ENCODE assay signal across 24 cellular contexts in the genomic region with DNA sequence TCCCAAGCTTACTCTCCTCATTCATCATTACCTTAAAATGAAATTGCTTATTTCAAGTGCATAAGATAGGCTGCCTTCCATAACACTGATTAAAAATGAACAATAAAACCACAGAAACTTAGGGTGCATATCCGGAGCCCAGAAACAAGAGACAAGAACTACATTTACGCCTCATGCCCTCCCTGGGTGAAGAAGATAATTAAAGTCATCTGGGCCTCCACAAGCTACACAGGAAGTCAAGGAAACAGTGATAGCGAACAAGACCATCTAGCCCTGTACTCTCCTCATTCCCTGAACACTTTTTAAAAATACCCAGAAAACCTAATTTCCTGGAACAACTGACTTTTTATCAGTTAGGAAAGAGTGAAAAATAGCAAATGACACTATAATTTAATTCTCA. TPM values are rescaled to one million over a fixed set of nuclear protein-coding genes. Genes with fewer than 3 reads are reported as not detected.
DNase-seq lines count a peak whose midpoint lies in the region; ATAC-seq and TF ChIP-seq lines count a peak whose summit lies in the region.
"Had no signal": no experiment of that assay in that cellular context is flagged by ENCODE, and none has a peak within 500 bp of the region (broad histone marks: within the 10 kb centered on the region; RNA-seq: fewer than 3 reads in every experiment).

No MANE protein-coding gene starts in this region.

- peak; percentile 33 for ATAC-seq in activated T-helper 17 cell treated with anti-CD3 and anti-CD28 coated beads, Interleukin-2, amount 50 U/mL, for 72 hours (replicated peaks)
- no peak for ATAC-seq in HG02884 (IDR thresholded peaks at IDR 0.05; ENCODE audit: unreplicated experiment)
- ATAC-seq: mucosa of descending colon; Panc1; stimulated activated memory B cell treated with anti-CD40 and anti-IgM and Interleukin-4, amounts not matched to agents 10 μg/mL and 1 μg/mL and 100 μg/mL, for 72 hours had no signal

- H4K20me1 ChIP-seq in neural progenitor cell (ENCODE audit: low read depth) = peaks cover 5% of the 10 kb centered on the region

- no peak overlapping the region for H2AFZ ChIP-seq in neural progenitor cell (replicated peaks)
- H2AFZ ChIP-seq in neuronal stem cell (ENCODE audit: low read length) = no peak overlapping the region

- no peak overlapping the region for H3K4ac ChIP-seq in neuronal stem cell (ENCODE audit: low read length)

- H3K4me1 ChIP-seq in neural progenitor cell (peaks cover 4% of the 10 kb centered on the region), Peyer's patch (peaks cover 0 to 14% (median 1%) of the 10 kb centered on the region in 4 donors), neuronal stem cell (ENCODE audit: control insufficient read depth in 2 of 2, insufficient read depth in 1 of 2, low read depth in 1 of 2, low read length in 2 of 2) (peaks cover under 1 to 5% of the 10 kb centered on the region in 2 donors)

- H3K9ac ChIP-seq in SK-N-MC (ENCODE audit: insufficient read length) = peak overlapping the region; percentile 1
- H3K9ac ChIP-seq in neural progenitor cell = no peak overlapping the region
- H3K9ac ChIP-seq in neuronal stem cell (ENCODE audit: low read depth, low read length, poor library complexity) = no peak overlapping the region

- no peak overlapping the region for H4K91ac ChIP-seq in neuronal stem cell (ENCODE audit: low read depth, low read length, poor library complexity)

- H3K27ac ChIP-seq in SK-N-MC (peak overlapping the region; percentile 63), neural progenitor cell (no peak overlapping the region), Peyer's patch (no peak overlapping the region), neuronal stem cell (replicated peaks; ENCODE audit: low read length) (no peak overlapping the region)
- H3K27ac ChIP-seq: skin epidermis, thoracic aorta had no signal

- CTCF ChIA-PET in activated naive CD4-positive, alpha-beta T cell treated with anti-CD3 and anti-CD28 coated beads, Interleukin-2, amount 10 ng/mL, durations not matched to agents 7 days and 5 days (lab: Charles Lee) = no interaction called here

- H3K79me1 ChIP-seq in neuronal stem cell (ENCODE audit: low read depth, low read length) = no peaks in the 10 kb centered on the region

- peaks cover 35% of the 10 kb centered on the region for H3K79me2 ChIP-seq in neural progenitor cell (ENCODE audit: low read depth)

- no peak overlapping the region for H2AK5ac ChIP-seq in neuronal stem cell (ENCODE audit: low read depth, low read length)

- H3K27ac Mint-ChIP-seq in activated naive CD4-positive, alpha-beta T cell treated with anti-CD3 and anti-CD28 coated beads, Interleukin-2, amount 10 ng/mL, durations not matched to agents 7 days and 5 days = peak overlapping the region; percentile 75
- peak overlapping the region; percentile 10 for H3K27ac Mint-ChIP-seq in activated T-helper 17 cell treated with anti-CD3 and anti-CD28 coated beads, Interleukin-2, amount 50 U/mL, for 72 hours
- H3K27ac Mint-ChIP-seq in neural progenitor cell = peak overlapping the region; percentile 42
- H3K27ac Mint-ChIP-seq: stimulated activated memory B cell treated with anti-CD40 and anti-IgM and Interleukin-4, amounts not matched to agents 10 μg/mL and 1 μg/mL and 100 μg/mL, for 72 hours had no signal

- no peak overlapping the region for H4K8ac ChIP-seq in neuronal stem cell (ENCODE audit: low read depth, low read length)

- H3K14ac ChIP-seq in neuronal stem cell (ENCODE audit: low read length) = no peak overlapping the region

- H3K4me1 Mint-ChIP-seq in activated naive CD4-positive, alpha-beta T cell treated with anti-CD3 and anti-CD28 coated beads, Interleukin-2, amount 10 ng/mL, durations not matched to agents 7 days and 5 days = peaks cover 51% of the 10 kb centered on the region
- peaks cover 22% of the 10 kb centered on the region for H3K4me1 Mint-ChIP-seq in activated T-helper 17 cell treated with anti-CD3 and anti-CD28 coated beads, Interleukin-2, amount 50 U/mL, for 72 hours
- H3K4me1 Mint-ChIP-seq in neural progenitor cell = peaks cover 9% of the 10 kb centered on the region

- no peak for DNase-seq in activated naive CD4-positive, alpha-beta T cell treated with anti-CD3 and anti-CD28 coated beads, Interleukin-2, amount 10 ng/mL, durations not matched to agents 7 days and 5 days
- no peak for DNase-seq in activated naive CD4-positive, alpha-beta T cell (lab: John Stamatoyannopoulos, UW)
- no peak for DNase-seq in SK-N-MC (ENCODE audit: low read depth, low spot score)
- DNase-seq in neural progenitor cell (ENCODE audit: low spot score) = no peak
- DNase-seq in Peyer's patch = no peak
- DNase-seq in neuronal stem cell (ENCODE audit: low spot score) = no peak
- DNase-seq: activated gamma-delta T cell; hypothalamus; MG63; mucosa of descending colon; NCI-H1417; NCI-H524; NK-92 treated with Interleukin-12 subunit alpha and Interleukin-12 subunit beta, amount 100 ng/mL, for 24 hours; nucleus accumbens; stimulated activated CD4-positive, alpha-beta T cell treated with anti-CD3 and anti-CD28 coated beads, Interleukin-1b, Interleukin-23, amount 100 ng/mL, for 48 hours had no signal

- H3K27me3 ChIP-seq in neural progenitor cell (no peaks in the 10 kb centered on the region), Peyer's patch (no peaks in the 10 kb centered on the region), neuronal stem cell (ENCODE audit: control insufficient read depth in 3 of 3, insufficient read depth in 3 of 3, low read depth in 1 of 3, low read length in 3 of 3) (no peaks in the 10 kb centered on the region)
- H3K27me3 ChIP-seq: MG63 had no signal

- no peak overlapping the region for H2BK120ac ChIP-seq in neuronal stem cell (ENCODE audit: low read depth, low read length)

- H3K4me3 ChIP-seq in SK-N-MC = no peak overlapping the region
- no peak overlapping the region for H3K4me3 ChIP-seq in neural progenitor cell
- no peak overlapping the region for H3K4me3 ChIP-seq in Peyer's patch
- H3K4me3 ChIP-seq in neuronal stem cell (ENCODE audit: low read length in 2 of 2) = no peak overlapping the region
- H3K4me3 ChIP-seq: MG63, mucosa of descending colon, thoracic aorta had no signal

- peaks cover 61% of the 10 kb centered on the region for H3K36me3 Mint-ChIP-seq in activated naive CD4-positive, alpha-beta T cell treated with anti-CD3 and anti-CD28 coated beads, Interleukin-2, amount 10 ng/mL, durations not matched to agents 7 days and 5 days
- peaks cover 92% of the 10 kb centered on the region for H3K36me3 Mint-ChIP-seq in activated T-helper 17 cell treated with anti-CD3 and anti-CD28 coated beads, Interleukin-2, amount 50 U/mL, for 72 hours (ENCODE audit: low read depth)
- H3K36me3 Mint-ChIP-seq in neural progenitor cell = peaks cover 35% of the 10 kb centered on the region

- H3K36me3 ChIP-seq in SK-N-MC (ENCODE audit: insufficient read depth, low read length) (peaks cover 49% of the 10 kb centered on the region), neural progenitor cell (peaks cover 6% of the 10 kb centered on the region), Peyer's patch (peaks cover 0 to 76% (median 0%) of the 10 kb centered on the region in 3 donors), neuronal stem cell (replicated peaks in 1 of 2; ENCODE audit: control insufficient read depth in 2 of 2, insufficient read depth in 2 of 2, low read length in 2 of 2) (peaks cover 12 to 92% of the 10 kb centered on the region in 2 donors)

- no peaks in the 10 kb centered on the region for H3K27me3 Mint-ChIP-seq in activated naive CD4-positive, alpha-beta T cell treated with anti-CD3 and anti-CD28 coated beads, Interleukin-2, amount 10 ng/mL, durations not matched to agents 7 days and 5 days
- H3K27me3 Mint-ChIP-seq in activated T-helper 17 cell treated with anti-CD3 and anti-CD28 coated beads, Interleukin-2, amount 50 U/mL, for 72 hours = no peaks in the 10 kb centered on the region
- H3K27me3 Mint-ChIP-seq in neural progenitor cell (ENCODE audit: insufficient read depth, low read depth) = no peaks in the 10 kb centered on the region
- H3K27me3 Mint-ChIP-seq: central memory CD8-positive, alpha-beta T cell; IgD-negative memory B cell; stimulated activated memory B cell treated with anti-CD40 and anti-IgM and Interleukin-4, amounts not matched to agents 10 μg/mL and 1 μg/mL and 100 μg/mL, for 72 hours had no signal

- no peak for TF ChIP-seq POLR2A in Peyer's patch (IDR thresholded peaks at IDR 0.05)

- no peak overlapping the region for H2BK5ac ChIP-seq in neuronal stem cell (ENCODE audit: low read length)

- TF ChIP-seq CTCF in neural progenitor cell (IDR thresholded peaks at IDR 0.05) (no peak), Peyer's patch (IDR thresholded peaks at IDR 0.05) (no peak)

- H3K9me3 ChIP-seq in SK-N-MC (ENCODE audit: low read depth, low read length) (no peaks in the 10 kb centered on the region), neural progenitor cell (ENCODE audit: low read depth) (no peaks in the 10 kb centered on the region), Peyer's patch (no peaks in the 10 kb centered on the region), neuronal stem cell (replicated peaks in 1 of 2; ENCODE audit: control insufficient read depth in 2 of 2, insufficient read depth in 1 of 2, low read depth in 1 of 2, low read length in 2 of 2) (no peaks in the 10 kb centered on the region)
- H3K9me3 ChIP-seq: MG63, mucosa of descending colon, thoracic aorta had no signal

- H2BK12ac ChIP-seq in neuronal stem cell (ENCODE audit: low read length) = no peak overlapping the region

- no peaks in the 10 kb centered on the region for H3F3A ChIP-seq in neural progenitor cell (ENCODE audit: low read depth)

- H3K4me2 ChIP-seq in neural progenitor cell (no peak overlapping the region), neuronal stem cell (ENCODE audit: insufficient read depth, low read length, poor library complexity, severe bottlenecking) (no peak overlapping the region)

- no peak overlapping the region for H3K4me3 Mint-ChIP-seq in activated naive CD4-positive, alpha-beta T cell treated with anti-CD3 and anti-CD28 coated beads, Interleukin-2, amount 10 ng/mL, durations not matched to agents 7 days and 5 days
- peak overlapping the region; percentile 38 for H3K4me3 Mint-ChIP-seq in activated T-helper 17 cell treated with anti-CD3 and anti-CD28 coated beads, Interleukin-2, amount 50 U/mL, for 72 hours
- no peak overlapping the region for H3K4me3 Mint-ChIP-seq in neural progenitor cell
- H3K4me3 Mint-ChIP-seq: CD14-positive monocyte; central memory CD8-positive, alpha-beta T cell; IgD-negative memory B cell; stimulated activated memory B cell treated with anti-CD40 and anti-IgM and Interleukin-4, amounts not matched to agents 10 μg/mL and 1 μg/mL and 100 μg/mL, for 72 hours had no signal

- no peaks in the 10 kb centered on the region for H3K9me3 Mint-ChIP-seq in activated naive CD4-positive, alpha-beta T cell treated with anti-CD3 and anti-CD28 coated beads, Interleukin-2, amount 10 ng/mL, durations not matched to agents 7 days and 5 days
- H3K9me3 Mint-ChIP-seq in activated T-helper 17 cell treated with anti-CD3 and anti-CD28 coated beads, Interleukin-2, amount 50 U/mL, for 72 hours = no peaks in the 10 kb centered on the region
- no peaks in the 10 kb centered on the region for H3K9me3 Mint-ChIP-seq in neural progenitor cell
- H3K9me3 Mint-ChIP-seq: central memory CD8-positive, alpha-beta T cell; IgD-negative memory B cell; stimulated activated memory B cell treated with anti-CD40 and anti-IgM and Interleukin-4, amounts not matched to agents 10 μg/mL and 1 μg/mL and 100 μg/mL, for 72 hours had no signal

- no peak overlapping the region for H3K23ac ChIP-seq in neuronal stem cell (ENCODE audit: low read depth, low read length, poor library complexity)

- no CpG with 5 or more reads among the region's 3 CpGs for WGBS in neuronal stem cell (ENCODE audit: extremely low coverage in 2 of 2, insufficient read length in 2 of 2, insufficient replicate concordance in 1 of 2), 2 donors

- H3K18ac ChIP-seq in neuronal stem cell (ENCODE audit: low read length) = no peak overlapping the region

- H2BK15ac ChIP-seq in neuronal stem cell (ENCODE audit: low read length) = no peak overlapping the region

RNA-seq across cellular contexts. Expression of a gene that starts 6.3 kb away (rescaled TPM):
- total RNA-seq in activated T-helper 17 cell treated with anti-CD3 and anti-CD28 coated beads, Interleukin-2, amount 50 U/mL, for 72 hours = 100 to 1,000 TPM; 110 to 112 TPM
- total RNA-seq in neural progenitor cell (ENCODE audit: low replicate concordance) (54.9 and 67.2 TPM in 2 replicates), Peyer's patch (100 to 1,000 TPM in 2 of 4 donors, 10 to 100 TPM in 2; 85.0 to 156 (median 103) TPM)
- 45.5 TPM for polyA plus RNA-seq in neuronal stem cell (2013, experiment 1 of 2)
- polyA plus RNA-seq in neuronal stem cell (2013, experiment 2 of 2) = 42.6 TPM

RNA-seq across cellular contexts. Expression of a gene that starts 40.6 kb away (rescaled TPM):
- 10 to 100 TPM; 79.8 to 88.5 TPM for total RNA-seq in activated T-helper 17 cell treated with anti-CD3 and anti-CD28 coated beads, Interleukin-2, amount 50 U/mL, for 72 hours
- total RNA-seq in neural progenitor cell (ENCODE audit: low replicate concordance) (126 and 159 TPM in 2 replicates), Peyer's patch (100 to 1,000 TPM in 1 of 4 donors, 10 to 100 TPM in 3; 65.0 to 105 (median 88.5) TPM)
- 108 TPM for polyA plus RNA-seq in neuronal stem cell (2013, experiment 1 of 2)
- polyA plus RNA-seq in neuronal stem cell (2013, experiment 2 of 2) = 108 TPM

Comparison
In these comparisons a context has a peak if more than half of its experiments do, and no peak if none do; other contexts are left out.
1. H3K27ac Mint-ChIP-seq: peak in every context shown above with its lines; median percentile 75 in activated naive CD4-positive, alpha-beta T cell treated with anti-CD3 and anti-CD28 coated beads, Interleukin-2, amount 10 ng/mL, durations not matched to agents 7 days and 5 days; 42 in neural progenitor cell; 10 in activated T-helper 17 cell treated with anti-CD3 and anti-CD28 coated beads, Interleukin-2, amount 50 U/mL, for 72 hours.